In the genomic region with DNA sequence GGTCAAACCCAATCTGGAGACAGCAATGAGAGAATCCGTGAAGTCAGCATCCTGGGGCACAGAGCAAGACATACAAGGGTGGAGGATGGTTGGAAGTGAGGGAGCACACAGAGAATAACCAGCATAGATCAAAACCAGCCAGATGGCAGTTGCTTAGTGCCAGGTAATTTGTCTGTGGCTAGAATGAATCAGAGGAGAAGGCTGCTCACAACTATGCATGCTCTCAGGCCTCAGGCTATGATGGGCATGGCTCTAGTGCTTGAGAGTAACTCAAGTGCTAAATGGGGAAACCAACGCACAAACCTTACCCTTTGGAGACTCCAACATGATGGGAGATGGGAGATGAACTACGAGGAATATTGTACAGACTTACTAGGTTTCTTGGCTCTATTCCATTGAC, we compare ENCODE assay signal across 19 cellular contexts.
"Had no signal": no experiment of that assay in that cellular context is flagged by ENCODE, and none has a peak within 500 bp of the region (broad histone marks: within the 10 kb centered on the region; RNA-seq: fewer than 3 reads in every experiment).

No MANE protein-coding gene starts in this region.

- H3K4me1 Mint-ChIP-seq: activated CD4-positive, alpha-beta memory T cell treated with anti-CD3 and anti-CD28 coated beads, Interleukin-2, amount 10 ng/mL, durations not matched to agents 7 days and 5 days; activated CD4-positive, alpha-beta T cell treated with anti-CD3 and anti-CD28 coated beads, Interleukin-2, amount 10 ng/mL, durations not matched to agents 24 days and 14 days; activated naive CD4-positive, alpha-beta T cell treated with anti-CD3 and anti-CD28 coated beads, Interleukin-2, amount 10 ng/mL, durations not matched to agents 7 days and 5 days; naive thymus-derived CD8-positive, alpha-beta T cell; neural progenitor cell; stimulated activated naive B cell treated with anti-CD40 and anti-IgM and Interleukin-4, amounts not matched to agents 10 μg/mL and 1 μg/mL and 100 μg/mL, for 72 hours had no signal

- H3K4me1 ChIP-seq: left lung, neural progenitor cell, uterus had no signal

- H3K27ac ChIP-seq: epithelial cell of prostate, left lung, neural progenitor cell, uterus had no signal

- H3K9ac ChIP-seq: neural progenitor cell had no signal

- H3K27me3 ChIP-seq: left lung, neural progenitor cell, uterus had no signal

- H3K4me3 ChIP-seq: left lung, neural progenitor cell, smooth muscle cell, uterus had no signal

- H3K27me3 Mint-ChIP-seq: activated CD4-positive, alpha-beta memory T cell treated with anti-CD3 and anti-CD28 coated beads, Interleukin-2, amount 10 ng/mL, durations not matched to agents 7 days and 5 days; activated CD4-positive, alpha-beta T cell treated with anti-CD3 and anti-CD28 coated beads, Interleukin-2, amount 10 ng/mL, durations not matched to agents 24 days and 14 days; activated naive CD4-positive, alpha-beta T cell treated with anti-CD3 and anti-CD28 coated beads, Interleukin-2, amount 10 ng/mL, durations not matched to agents 7 days and 5 days; stimulated activated naive B cell treated with anti-CD40 and anti-IgM and Interleukin-4, amounts not matched to agents 10 μg/mL and 1 μg/mL and 100 μg/mL, for 72 hours had no signal

- H2AFZ ChIP-seq: neural progenitor cell had no signal

- H3K36me3 Mint-ChIP-seq: activated naive CD4-positive, alpha-beta T cell treated with anti-CD3 and anti-CD28 coated beads, Interleukin-2, amount 10 ng/mL, durations not matched to agents 7 days and 5 days; mesothelial cell of epicardium; naive thymus-derived CD8-positive, alpha-beta T cell; neural progenitor cell; stimulated activated naive B cell treated with anti-CD40 and anti-IgM and Interleukin-4, amounts not matched to agents 10 μg/mL and 1 μg/mL and 100 μg/mL, for 72 hours had no signal

- H3K27ac Mint-ChIP-seq: activated CD4-positive, alpha-beta memory T cell treated with anti-CD3 and anti-CD28 coated beads, Interleukin-2, amount 10 ng/mL, durations not matched to agents 7 days and 5 days; activated CD4-positive, alpha-beta T cell treated with anti-CD3 and anti-CD28 coated beads, Interleukin-2, amount 10 ng/mL, durations not matched to agents 24 days and 14 days; activated naive CD4-positive, alpha-beta T cell treated with anti-CD3 and anti-CD28 coated beads, Interleukin-2, amount 10 ng/mL, durations not matched to agents 7 days and 5 days; activated T-cell treated with anti-CD3 and anti-CD28 coated beads, Interleukin-2, amount 50 U/mL, for 72 hours; endodermal cell; mesothelial cell of epicardium; naive thymus-derived CD8-positive, alpha-beta T cell; stimulated activated naive B cell treated with anti-CD40 and anti-IgM and Interleukin-4, amounts not matched to agents 10 μg/mL and 1 μg/mL and 100 μg/mL, for 72 hours had no signal

- H3K9me3 Mint-ChIP-seq: activated CD4-positive, alpha-beta T cell treated with anti-CD3 and anti-CD28 coated beads, Interleukin-2, amount 10 ng/mL, durations not matched to agents 24 days and 14 days; activated naive CD4-positive, alpha-beta T cell treated with anti-CD3 and anti-CD28 coated beads, Interleukin-2, amount 10 ng/mL, durations not matched to agents 7 days and 5 days; activated T-cell treated with anti-CD3 and anti-CD28 coated beads, Interleukin-2, amount 50 U/mL, for 72 hours; endodermal cell; neural progenitor cell had no signal

- H3K4me3 Mint-ChIP-seq: activated CD4-positive, alpha-beta memory T cell treated with anti-CD3 and anti-CD28 coated beads, Interleukin-2, amount 10 ng/mL, durations not matched to agents 7 days and 5 days; activated CD4-positive, alpha-beta T cell treated with anti-CD3 and anti-CD28 coated beads, Interleukin-2, amount 10 ng/mL, durations not matched to agents 24 days and 14 days; activated naive CD4-positive, alpha-beta T cell treated with anti-CD3 and anti-CD28 coated beads, Interleukin-2, amount 10 ng/mL, durations not matched to agents 7 days and 5 days; activated T-cell treated with anti-CD3 and anti-CD28 coated beads, Interleukin-2, amount 50 U/mL, for 72 hours; endodermal cell; mesothelial cell of epicardium; naive thymus-derived CD8-positive, alpha-beta T cell; neural progenitor cell; stimulated activated naive B cell treated with anti-CD40 and anti-IgM and Interleukin-4, amounts not matched to agents 10 μg/mL and 1 μg/mL and 100 μg/mL, for 72 hours had no signal

- DNase-seq: activated CD4-positive, alpha-beta memory T cell treated with anti-CD3 and anti-CD28 coated beads, Interleukin-2, amount 10 ng/mL, durations not matched to agents 7 days and 5 days; activated CD4-positive, alpha-beta T cell treated with anti-CD3 and anti-CD28 coated beads, Interleukin-2, amount 10 ng/mL, durations not matched to agents 24 days and 14 days; activated effector memory CD4-positive, alpha-beta T cell treated with anti-CD3 and anti-CD28 coated beads, Interleukin-2, amount 50 U/mL, for 16 hours; activated naive CD4-positive, alpha-beta T cell treated with anti-CD3 and anti-CD28 coated beads, Interleukin-2, amount 10 ng/mL, durations not matched to agents 7 days and 5 days; activated T-cell treated with anti-CD3 and anti-CD28 coated beads, Interleukin-2, amount 50 U/mL, for 72 hours; amygdala; cortex of kidney; endodermal cell; left lung; naive thymus-derived CD8-positive, alpha-beta T cell; posterior cingulate gyrus; stimulated activated CD4-positive, alpha-beta T cell treated with anti-CD3 and anti-CD28 coated beads, Interleukin-15, amount 100 ng/mL, for 24 hours; stimulated activated naive B cell treated with anti-CD40 and anti-IgM and Interleukin-4, amounts not matched to agents 10 μg/mL and 1 μg/mL and 100 μg/mL, for 72 hours; uterus had no signal

- H3K36me3 ChIP-seq: left lung, neural progenitor cell, uterus had no signal

- H3K4me2 ChIP-seq: neural progenitor cell, smooth muscle cell had no signal

- H3K9me3 ChIP-seq: left lung, uterus had no signal

- ATAC-seq: activated T-cell treated with anti-CD3 and anti-CD28 coated beads, Interleukin-2, amount 50 U/mL, for 72 hours; left lung; naive thymus-derived CD8-positive, alpha-beta T cell; sciatic nerve; stimulated activated naive B cell treated with anti-CD40 and anti-IgM and Interleukin-4, amounts not matched to agents 10 μg/mL and 1 μg/mL and 100 μg/mL, for 72 hours had no signal
